ENCODE assay signal across 16 cellular contexts in the genomic region with DNA sequence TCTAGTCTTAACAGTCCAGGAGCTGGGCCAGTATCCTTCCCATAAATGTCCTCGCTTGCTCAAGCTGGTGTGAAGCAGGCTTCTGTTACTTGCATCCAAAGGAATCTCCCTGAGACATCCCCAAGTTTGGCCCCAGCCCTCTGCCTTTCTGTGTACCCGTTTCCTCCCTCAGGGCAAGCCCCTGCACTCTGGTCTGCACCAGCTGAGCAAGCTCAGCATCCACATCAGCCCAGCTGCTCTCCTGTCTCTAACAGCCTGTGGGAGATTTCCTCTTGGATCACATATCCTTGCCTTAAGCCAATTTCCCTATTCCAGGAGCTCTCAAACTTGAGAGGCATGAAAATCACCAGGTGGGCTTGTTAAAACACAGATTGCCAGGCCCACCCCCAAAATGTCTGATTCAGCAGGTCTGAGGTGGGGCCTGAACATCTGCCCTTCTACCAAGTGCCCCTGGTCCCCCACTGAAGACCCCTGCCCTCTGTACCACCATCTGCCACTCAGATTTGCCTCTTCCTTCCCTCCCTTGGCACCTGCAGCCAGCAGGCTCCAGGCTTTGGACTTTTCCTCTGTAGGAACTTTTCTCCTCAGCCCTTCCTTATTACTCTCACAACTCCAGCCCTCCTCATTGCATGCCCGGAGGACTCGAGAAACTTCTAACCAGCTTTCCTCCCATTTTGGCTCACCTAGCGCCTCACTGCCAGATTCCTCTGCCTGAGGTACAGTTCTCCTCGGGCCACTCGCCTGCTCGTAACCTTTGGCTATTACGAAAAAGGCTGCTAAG.
"Had no signal": no experiment of that assay in that cellular context is flagged by ENCODE, and none has a peak within 500 bp of the region (broad histone marks: within the 10 kb centered on the region; RNA-seq: fewer than 3 reads in every experiment).

No MANE protein-coding gene starts in this region.

- H3K4me1 Mint-ChIP-seq: activated naive CD8-positive, alpha-beta T cell treated with anti-CD3 and anti-CD28 coated beads, Interleukin-2, amount 10 ng/mL, durations not matched to agents 7 days and 5 days had no signal

- DNase-seq: activated CD4-positive, alpha-beta T cell treated with anti-CD3 and anti-CD28 coated beads, Interleukin-2, amount 50 U/mL, for 48 hours; activated CD4-positive, CD25-positive, alpha-beta regulatory T cell treated with anti-CD3 and anti-CD28 coated beads, Interleukin-2, amount 50 U/mL, for 72 hours; activated gamma-delta T cell treated with Interleukin-2 at 50 U/mL for 16 hours; activated naive CD8-positive, alpha-beta T cell treated with anti-CD3 and anti-CD28 coated beads, Interleukin-2, amount 10 ng/mL, durations not matched to agents 7 days and 5 days; activated T-cell treated with anti-CD3 and anti-CD28 coated beads, Interleukin-2, amount 50 U/mL, for 48 hours; esophagus squamous epithelium; foreskin fibroblast; heart left ventricle; left ventricle myocardium inferior; mesenchymal stem cell; retina; T-helper 9 cell; thyroid gland had no signal

- H3K36me3 Mint-ChIP-seq: activated naive CD8-positive, alpha-beta T cell treated with anti-CD3 and anti-CD28 coated beads, Interleukin-2, amount 10 ng/mL, durations not matched to agents 7 days and 5 days had no signal

- H3K9me3 ChIP-seq: ascending aorta, esophagus squamous epithelium, heart left ventricle, left ventricle myocardium inferior, thyroid gland had no signal

- H3K4me3 ChIP-seq: ascending aorta, cardiac muscle cell, esophagus squamous epithelium, heart left ventricle, left ventricle myocardium inferior, skin epidermis, thyroid gland had no signal

- H3K9me3 Mint-ChIP-seq: activated naive CD8-positive, alpha-beta T cell treated with anti-CD3 and anti-CD28 coated beads, Interleukin-2, amount 10 ng/mL, durations not matched to agents 7 days and 5 days had no signal

- H3K4me3 Mint-ChIP-seq: activated naive CD8-positive, alpha-beta T cell treated with anti-CD3 and anti-CD28 coated beads, Interleukin-2, amount 10 ng/mL, durations not matched to agents 7 days and 5 days had no signal

- ATAC-seq: heart left ventricle had no signal

- H3K4me1 ChIP-seq: thyroid gland had no signal

- H3K27ac ChIP-seq: ascending aorta, cardiac muscle cell, esophagus squamous epithelium, left ventricle myocardium inferior, skin epidermis, thyroid gland had no signal

- H3K27ac Mint-ChIP-seq: activated naive CD8-positive, alpha-beta T cell treated with anti-CD3 and anti-CD28 coated beads, Interleukin-2, amount 10 ng/mL, durations not matched to agents 7 days and 5 days had no signal

- H3K36me3 ChIP-seq: ascending aorta, cardiac muscle cell, esophagus squamous epithelium, heart left ventricle, left ventricle myocardium inferior, thyroid gland had no signal

- H3K27me3 ChIP-seq: ascending aorta, cardiac muscle cell, esophagus squamous epithelium had no signal
